In the genomic region with DNA sequence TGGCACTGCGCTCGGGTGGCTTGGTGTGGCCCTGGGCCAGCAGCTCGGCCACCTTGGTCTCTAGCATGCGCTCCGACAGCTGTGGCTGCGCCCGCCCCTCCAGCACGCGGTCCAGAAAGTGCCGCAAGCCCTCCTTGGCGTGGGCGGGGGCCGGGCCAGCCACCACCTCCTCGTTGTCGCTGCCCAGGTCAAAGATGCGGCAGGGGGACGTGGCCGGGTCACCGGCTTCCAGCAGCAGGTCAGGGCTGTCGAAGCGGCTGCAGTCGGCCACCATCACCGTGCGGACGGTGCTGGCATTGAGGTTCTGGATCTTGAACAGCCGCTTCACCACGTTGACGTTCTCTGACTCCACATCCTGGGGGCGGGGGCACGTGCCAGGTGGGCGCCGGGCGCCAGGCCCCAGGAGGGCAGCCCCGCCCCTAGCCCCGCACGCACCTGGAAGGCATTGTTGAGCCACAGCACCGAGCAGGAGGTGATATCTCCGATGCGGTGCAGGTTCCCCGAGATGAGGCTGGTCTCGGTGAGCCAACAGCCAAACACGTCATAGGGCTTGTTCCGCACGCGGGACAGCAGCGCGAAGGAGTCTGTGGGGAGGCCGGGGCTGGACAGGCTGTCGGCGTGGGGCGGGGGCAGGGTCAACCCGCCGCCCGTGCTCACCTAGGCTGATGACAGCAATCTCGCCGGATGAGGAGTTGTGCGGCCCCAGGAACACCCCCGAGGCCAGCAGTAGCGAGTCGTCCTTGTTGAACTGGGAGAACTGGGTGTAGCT, we compare ENCODE assay signal across 13 cellular contexts. TPM values are rescaled to one million over a fixed set of nuclear protein-coding genes. Genes with fewer than 3 reads are reported as not detected.
DNase-seq lines count a peak whose midpoint lies in the region; ATAC-seq and TF ChIP-seq lines count a peak whose summit lies in the region.
"Had no signal": no experiment of that assay in that cellular context is flagged by ENCODE, and none has a peak within 500 bp of the region (broad histone marks: within the 10 kb centered on the region; RNA-seq: fewer than 3 reads in every experiment).

No MANE protein-coding gene starts in this region.

- H3K9me3 Mint-ChIP-seq in Caco-2 (ENCODE audit: unreplicated experiment), result no peaks in the 10 kb centered on the region
- no peaks in the 10 kb centered on the region for H3K9me3 Mint-ChIP-seq in naive thymus-derived CD8-positive, alpha-beta T cell

- DNase-seq in Caco-2 (peak in 1 of 2 experiments; percentile 39), adipocyte (ENCODE audit: low read depth) (no peak), RKO (ENCODE audit: low spot score) (no peak), GM10248 (ENCODE audit: extremely low spot score) (no peak), glomerular visceral epithelial cell (ENCODE audit: extremely low spot score) (no peak), NCI-H524 (lab: John Stamatoyannopoulos, UW) (no peak)
- DNase-seq in naive thymus-derived CD8-positive, alpha-beta T cell, result peak in 1 of 10 donors; percentile 60
- DNase-seq: amniotic stem cell; DMS153; MV-4-11; NK-92 treated with Interleukin-12 subunit alpha and Interleukin-12 subunit beta, amount 100 ng/mL, for 24 hours had no signal

- peaks cover 78% of the 10 kb centered on the region for H3K36me3 Mint-ChIP-seq in Caco-2 (ENCODE audit: insufficient read depth, unreplicated experiment)
- peaks cover 0 to 23% (median 2%) of the 10 kb centered on the region in 3 donors for H3K36me3 Mint-ChIP-seq in naive thymus-derived CD8-positive, alpha-beta T cell

- POLR2A ChIA-PET in Caco-2 (lab: Charles Lee), result interaction anchor here (0.6 kb wide), 1 partner anchor 10 kb away, joined by 5 read pairs; no protein-coding TSS in a partner anchor
- POLR2A ChIA-PET in naive thymus-derived CD8-positive, alpha-beta T cell (lab: Charles Lee), result interaction anchor here (2.1 to 9.5 kb wide), 2 partner anchors 52 to 141 kb away, joined by 7 to 113 read pairs; a partner anchor contains a TSS
- POLR2A ChIA-PET in GM10248 (lab: Yijun Ruan, JAX), result no interaction called here

- H3K27ac ChIP-seq in 22Rv1, result peak overlapping the region; percentile 91

- ATAC-seq in naive thymus-derived CD8-positive, alpha-beta T cell, result no peak

- H3K36me3 ChIP-seq in Caco-2 (ENCODE audit: control insufficient read depth, insufficient read depth, low read length) (peaks cover 1% of the 10 kb centered on the region), adipocyte (ENCODE audit: control insufficient read depth, insufficient read depth, low read length, severe bottlenecking) (peaks cover 36% of the 10 kb centered on the region)

- H3K4me1 Mint-ChIP-seq in Caco-2 (ENCODE audit: low read depth, unreplicated experiment), result no peaks in the 10 kb centered on the region
- peaks cover 5 to 20% (median 9%) of the 10 kb centered on the region in 4 donors for H3K4me1 Mint-ChIP-seq in naive thymus-derived CD8-positive, alpha-beta T cell

- H3K9me3 ChIP-seq in Caco-2, result no peaks in the 10 kb centered on the region
- H3K9me3 ChIP-seq in adipocyte (ENCODE audit: control insufficient read depth, low read length), result no peaks in the 10 kb centered on the region

- no peaks in the 10 kb centered on the region for H3K27me3 ChIP-seq in Caco-2 (replicated peaks; ENCODE audit: control insufficient read depth, insufficient read depth, low read length)
- no peaks in the 10 kb centered on the region for H3K27me3 ChIP-seq in adipocyte (replicated peaks; ENCODE audit: control insufficient read depth, insufficient read depth, low read length)

- no peaks in the 10 kb centered on the region for H3K27me3 Mint-ChIP-seq in Caco-2 (ENCODE audit: insufficient read depth, unreplicated experiment)
- no peaks in the 10 kb centered on the region for H3K27me3 Mint-ChIP-seq in naive thymus-derived CD8-positive, alpha-beta T cell

- H3K9ac ChIP-seq in adipocyte (ENCODE audit: low read length), result peak overlapping the region; percentile 97

- CTCF ChIA-PET in Caco-2 (lab: Charles Lee) (no interaction called here), GM10248 (lab: Yijun Ruan, JAX) (no interaction called here)

- TF ChIP-seq CTCF in 22Rv1 (IDR thresholded peaks at IDR 0.05) (no peak), Caco-2 (IDR thresholded peaks at IDR 0.05; ENCODE audit: insufficient read depth in 1 of 2, low read depth in 1 of 2, low read length in 1 of 2, severe bottlenecking in 1 of 2, unreplicated experiment in 1 of 2) (no peak), GM10248 (IDR thresholded peaks at IDR 0.05; ENCODE audit: control extremely low read depth, extremely low read depth, low read depth, missing control alignments) (no peak)

- intact Hi-C loops in Caco-2 (cut with micrococcal nuclease; ENCODE audit: unreplicated experiment), result loop anchor here (10.0 kb wide), 1 partner anchor 97 kb away; a partner anchor contains a TSS

- TSS peak; percentile 19 for BruUV-seq in Caco-2 (replicated peaks; lab: Mats Ljungman, UMichigan)

- H3K4me3 Mint-ChIP-seq in Caco-2 (ENCODE audit: unreplicated experiment), result peak overlapping the region; percentile 71
- H3K4me3 Mint-ChIP-seq in naive thymus-derived CD8-positive, alpha-beta T cell, result peak overlapping the region in 8 of 10 donors; percentile 39 to 74 (median 58)

- H3K27ac Mint-ChIP-seq in Caco-2 (ENCODE audit: unreplicated experiment), result peak overlapping the region; percentile 48
- no peak overlapping the region for H3K27ac Mint-ChIP-seq in naive thymus-derived CD8-positive, alpha-beta T cell

- H3K4me3 ChIP-seq in Caco-2 (ENCODE audit: low read depth, low read length) (no peak overlapping the region), adipocyte (ENCODE audit: low read length) (peak overlapping the region; percentile 92)

- H3K4me1 ChIP-seq in Caco-2, result peaks cover 26% of the 10 kb centered on the region
- H3K4me1 ChIP-seq in adipocyte (ENCODE audit: control insufficient read depth, insufficient read depth, low read length), result peaks cover 17% of the 10 kb centered on the region

RNA-seq across cellular contexts. Expression of a gene that starts 2.2 kb away (rescaled TPM):
- total RNA-seq in Caco-2 (2022), result 66.8 and 76.1 TPM in 2 replicates
- total RNA-seq in naive thymus-derived CD8-positive, alpha-beta T cell, result 10 to 100 TPM; 93.1 TPM
- 10 to 100 TPM; 62.9 to 92.1 (median 83.7) TPM for polyA plus RNA-seq in naive thymus-derived CD8-positive, alpha-beta T cell

RNA-seq across cellular contexts. Expression of a gene that starts 2.7 kb away (rescaled TPM):
- total RNA-seq in Caco-2 (2022), result 0.77 and 1.3 TPM in 2 replicates
- under 1 TPM in 1 of 2 experiments, not detected in 1; 0.99 TPM for total RNA-seq in naive thymus-derived CD8-positive, alpha-beta T cell
- 1 to 10 TPM in 1 of 3 donors, not detected in 2; 1.6 TPM for polyA plus RNA-seq in naive thymus-derived CD8-positive, alpha-beta T cell
- total RNA-seq: epithelial cell of proximal tubule had no signal

RNA-seq across cellular contexts. Expression of a gene that starts 9.8 kb away (rescaled TPM):
- 20.0 and 23.2 TPM in 2 replicates for total RNA-seq in Caco-2 (2022)
- total RNA-seq in naive thymus-derived CD8-positive, alpha-beta T cell, result 1 to 10 TPM; 2.6 to 2.7 TPM
- not detected for polyA plus RNA-seq in naive thymus-derived CD8-positive, alpha-beta T cell

RNA-seq across cellular contexts. Expression of a gene that starts 35.0 kb away (rescaled TPM):
- total RNA-seq in Caco-2 (2022), result not detected in 2 replicates
- under 1 TPM in 1 of 2 experiments, not detected in 1; 0.58 TPM for total RNA-seq in naive thymus-derived CD8-positive, alpha-beta T cell
- 1 to 10 TPM in 1 of 3 donors, under 1 TPM in 1, not detected in 1; 0.31 to 3.2 TPM for polyA plus RNA-seq in naive thymus-derived CD8-positive, alpha-beta T cell
- total RNA-seq: epithelial cell of proximal tubule had no signal

RNA-seq across cellular contexts. Expression of a gene that starts 40.5 kb away (rescaled TPM):
- total RNA-seq in Caco-2 (2022), result not detected in 2 replicates
- under 1 TPM; 0.44 to 0.74 TPM for total RNA-seq in naive thymus-derived CD8-positive, alpha-beta T cell
- not detected for polyA plus RNA-seq in naive thymus-derived CD8-positive, alpha-beta T cell
- total RNA-seq: epithelial cell of proximal tubule had no signal
